In genomic region chr14:88323086-88323519, GRCh38 we compare ENCODE assay signal across 1 cellular context.
TF ChIP-seq lines count a peak whose summit lies in the region.

A gene with protein sequence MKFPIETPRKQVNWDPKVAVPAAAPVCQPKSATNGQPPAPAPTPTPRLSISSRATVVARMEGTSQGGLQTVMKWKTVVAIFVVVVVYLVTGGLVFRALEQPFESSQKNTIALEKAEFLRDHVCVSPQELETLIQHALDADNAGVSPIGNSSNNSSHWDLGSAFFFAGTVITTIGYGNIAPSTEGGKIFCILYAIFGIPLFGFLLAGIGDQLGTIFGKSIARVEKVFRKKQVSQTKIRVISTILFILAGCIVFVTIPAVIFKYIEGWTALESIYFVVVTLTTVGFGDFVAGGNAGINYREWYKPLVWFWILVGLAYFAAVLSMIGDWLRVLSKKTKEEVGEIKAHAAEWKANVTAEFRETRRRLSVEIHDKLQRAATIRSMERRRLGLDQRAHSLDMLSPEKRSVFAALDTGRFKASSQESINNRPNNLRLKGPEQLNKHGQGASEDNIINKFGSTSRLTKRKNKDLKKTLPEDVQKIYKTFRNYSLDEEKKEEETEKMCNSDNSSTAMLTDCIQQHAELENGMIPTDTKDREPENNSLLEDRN (minus strand): TSS chr14:88323269. CDS start chr14:88322798, 471 bp downstream.

TF ChIP-seq in WTC11, 78 proteins besides CTCF, POLR2A, EP300 and RAD21 (continued from another document):
- TF ChIP-seq PRRX2 (CRISPR knock-in tag; IDR thresholded peaks at IDR 0.05) (no peak), HMGXB4 (CRISPR knock-in tag; IDR thresholded peaks at IDR 0.05) (no peak)
